8 cellular contexts compared by ENCODE assay signal in the genomic region with DNA sequence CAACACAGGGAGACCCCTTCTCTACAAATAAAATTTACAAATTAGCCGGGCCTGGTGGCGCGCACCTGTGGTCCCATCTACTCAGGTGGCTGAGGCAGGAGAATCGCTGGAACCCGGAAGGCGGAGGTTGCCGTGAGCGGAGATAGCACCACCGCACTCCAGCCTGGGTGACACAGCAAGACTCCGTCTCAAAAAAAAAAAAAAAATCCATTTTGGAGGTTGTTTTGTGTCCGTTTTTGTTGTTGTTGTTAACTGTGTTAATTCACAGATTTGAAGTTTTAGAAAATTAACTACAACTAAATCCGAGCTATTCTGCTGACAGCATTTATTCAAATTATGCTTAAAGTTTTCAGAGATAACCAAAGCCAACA. TPM values are rescaled to one million over a fixed set of nuclear protein-coding genes. Genes with fewer than 3 reads are reported as not detected.
DNase-seq lines count a peak whose midpoint lies in the region; ATAC-seq, FAIRE-seq and TF ChIP-seq lines count a peak whose summit lies in the region.

No MANE protein-coding gene starts in this region.

- intact Hi-C loops in mammary epithelial cell (cut with micrococcal nuclease) = loop anchor here (1.0 kb wide), 1 partner anchor 150 kb away; a partner anchor contains a TSS

- H3K9me3 ChIP-seq in mammary epithelial cell (replicated peaks; ENCODE audit: insufficient read depth, low read length) (no peaks in the 10 kb centered on the region), lung (ENCODE audit: control insufficient read depth in 2 of 2, insufficient read depth in 1 of 2, low read length in 1 of 2) (no peaks in the 10 kb centered on the region)

- TF ChIP-seq CTCF in mammary epithelial cell (conservative IDR thresholded peaks at IDR 0.05 in 1 of 2, IDR thresholded peaks at IDR 0.05 in 1 of 2; ENCODE audit: extremely low read depth in 1 of 2, insufficient read depth in 1 of 2, low read depth in 1 of 2, low read length in 2 of 2) (no peak), lung (IDR thresholded peaks at IDR 0.05; ENCODE audit: control extremely low read depth, extremely low read depth) (no peak), D721Med (IDR thresholded peaks at IDR 0.05; ENCODE audit: insufficient read depth, missing control alignments) (no peak)

- peak overlapping the region; percentile 82 for H3K27ac ChIP-seq in mammary epithelial cell (ENCODE audit: insufficient read depth, low read depth, low read length)
- peak overlapping the region; percentile 99 for H3K27ac ChIP-seq in lung (ENCODE audit: low read depth in 1 of 2, low read length in 1 of 2)
- H3K27ac ChIP-seq in substantia nigra (ENCODE audit: low read depth, low read length, poor library complexity, severe bottlenecking) = peak overlapping the region; percentile 86

- no peak for FAIRE-seq in D721Med (lab: Jason Lieb, UNC)

- H3K4me3 ChIP-seq in mammary epithelial cell (replicated peaks in 1 of 3; ENCODE audit: insufficient read depth in 1 of 3, low read depth in 2 of 3, low read length in 3 of 3) (peak overlapping the region; percentile 71 to 81 (median 79)), lung (peak overlapping the region; percentile 83)

- peak overlapping the region; percentile 86 for H2AFZ ChIP-seq in mammary epithelial cell (ENCODE audit: low read depth, low read length)

- dilution Hi-C loops in mammary epithelial cell (cut with HindIII; ENCODE audit: low sequenced_read_pairs) = no loop called here

- peaks cover 15% of the 10 kb centered on the region for H3K4me1 ChIP-seq in mammary epithelial cell (ENCODE audit: insufficient read depth, low read length)
- peaks cover 0 to 3% of the 10 kb centered on the region in 2 donors for H3K4me1 ChIP-seq in lung (ENCODE audit: control insufficient read depth in 2 of 2, insufficient read depth in 2 of 2, low read length in 2 of 2)

- H3K36me3 ChIP-seq in mammary epithelial cell (ENCODE audit: insufficient read depth, low read length) (no peaks in the 10 kb centered on the region), lung (ENCODE audit: control insufficient read depth in 2 of 2, insufficient read depth in 2 of 2, low read length in 2 of 2) (no peaks in the 10 kb centered on the region)

- H3K27me3 ChIP-seq in mammary epithelial cell (ENCODE audit: insufficient read depth, low read length) (no peaks in the 10 kb centered on the region), lung (ENCODE audit: control insufficient read depth, insufficient read depth) (no peaks in the 10 kb centered on the region)

- ATAC-seq in lung (ENCODE audit: insufficient read depth, low FRiP score) (no peak), HG03095 (IDR thresholded peaks at IDR 0.05; ENCODE audit: unreplicated experiment) (no peak)

- H4K20me1 ChIP-seq in mammary epithelial cell (ENCODE audit: insufficient read depth, low read length) = no peaks in the 10 kb centered on the region

- peak overlapping the region; percentile 90 for H3K4me2 ChIP-seq in mammary epithelial cell (ENCODE audit: insufficient read depth, low read depth, low read length)

- WGBS in mammary epithelial cell (ENCODE audit: low coverage, missing lambda C conversion rate) = 5% methylated on average over 11 of the region's 12 CpGs
- 5 to 8% methylated on average over 12 of the region's 12 CpGs for WGBS in lung, 2 donors

- BruUV-seq in mammary epithelial cell (replicated peaks; lab: Mats Ljungman, UMichigan) = TSS peak; percentile 54

- CTCF ChIA-PET in mammary epithelial cell (lab: Charles Lee; ENCODE audit: low non-redundant PET) = interaction anchor here (0.7 kb wide), 1 partner anchor 1705 kb away, joined by 4 read pairs; no protein-coding TSS in a partner anchor

- DNase-seq in DMS 273 (lab: John Stamatoyannopoulos, UW; ENCODE audit: unreplicated experiment) (peak; percentile 34), DMS 273 treated with DMSO at 0.1 percent for 48 hours (lab: John Stamatoyannopoulos, UW) (no peak), RPMI8226 (peak; percentile 49), mammary epithelial cell (peak; percentile 37), lung (ENCODE audit: low spot score) (peak; percentile 31), substantia nigra (lab: John Stamatoyannopoulos, UW) (peak in 5 of 49 donors; percentile 3 to 13 (median 6)), D721Med (ENCODE audit: insufficient read length, low spot score) (no peak)

- peak overlapping the region; percentile 79 for H3K9ac ChIP-seq in mammary epithelial cell (ENCODE audit: insufficient read depth, low read length)

- peaks cover 42% of the 10 kb centered on the region for H3K79me2 ChIP-seq in mammary epithelial cell (ENCODE audit: insufficient read depth, low read length)

- in situ Hi-C loops in mammary epithelial cell (cut with MboI; ENCODE audit: low sequenced_read_pairs in 2 of 2) = no loop called here

RNA-seq across cellular contexts. Expression of gene CLCC1, which starts 0.6 kb away (rescaled TPM):
- total RNA-seq in mammary epithelial cell (10 to 100 TPM; 20.3 to 26.3 TPM), lung (10 to 100 TPM; 27.4 to 29.2 TPM)
- polyA plus RNA-seq in mammary epithelial cell (12.6 TPM), lung (10 to 100 TPM in 1 of 2 donors, 1 to 10 TPM in 1; 9.7 to 12.2 TPM)
- 8.7 TPM for polyA minus RNA-seq in mammary epithelial cell

Comparison
In these comparisons a context has a peak if more than half of its experiments do, and no peak if none do; other contexts are left out.
1. DNase-seq: peak in DMS 273 (single experiment), RPMI8226 (single experiment), mammary epithelial cell (single experiment) and lung (single experiment); none in DMS 273 treated with DMSO at 0.1 percent for 48 hours (single experiment) and D721Med (single experiment).
2. Peak in every context shown above with its lines, with median percentiles within 50 percentile points of each other: H3K27ac ChIP-seq.